ENCODE assay signal across 8 cellular contexts in the genomic region with DNA sequence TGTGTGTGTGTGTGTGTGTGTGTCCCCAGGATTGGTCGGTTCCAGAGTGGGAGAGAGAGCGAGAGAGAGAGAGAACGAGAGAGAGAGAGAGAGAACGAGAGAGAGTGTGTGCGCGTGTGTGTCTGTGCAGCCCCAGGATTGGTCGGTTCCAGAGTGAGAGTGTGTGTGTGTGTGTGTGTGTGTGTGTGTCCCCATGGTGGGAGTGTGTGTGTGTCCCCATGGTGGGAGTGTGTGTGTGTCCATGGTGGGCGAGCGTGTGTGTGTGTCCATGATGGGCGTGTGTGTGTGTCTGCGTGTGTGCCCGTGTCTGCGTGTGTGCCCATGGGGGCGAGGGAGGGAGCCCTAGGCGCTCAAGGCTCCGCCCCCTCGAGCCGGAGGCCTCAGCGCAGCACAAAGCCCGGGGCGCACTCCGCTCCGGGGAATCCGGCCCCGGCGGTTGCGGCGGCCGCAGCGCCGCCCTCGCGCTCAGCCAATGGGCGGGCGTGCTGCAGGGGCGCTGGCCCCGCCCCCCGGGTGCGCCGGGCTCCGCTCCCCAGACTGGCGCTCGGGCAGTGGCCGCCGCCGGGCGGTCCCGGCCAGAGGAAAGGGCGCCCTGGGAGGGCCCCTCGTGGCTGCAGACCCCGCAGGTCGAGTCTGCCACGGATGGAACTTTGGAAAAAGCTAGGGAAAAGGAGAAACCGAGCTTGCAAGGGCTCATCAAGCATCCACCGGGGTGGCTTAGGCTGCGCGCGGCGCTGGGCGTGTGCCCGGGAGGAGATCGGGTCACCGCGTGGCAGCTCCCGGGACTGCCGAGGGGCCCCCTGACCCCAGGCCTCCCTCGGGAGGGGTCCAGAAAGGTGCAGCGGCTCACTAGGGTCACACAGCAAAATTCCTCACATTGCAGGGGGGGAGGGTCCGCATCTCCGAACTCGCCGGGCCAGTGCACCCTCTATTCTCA.
DNase-seq lines count a peak whose midpoint lies in the region; ATAC-seq and TF ChIP-seq lines count a peak whose summit lies in the region.

No MANE protein-coding gene starts in this region.

- peak; percentile 77 for ATAC-seq in activated naive CD8-positive, alpha-beta T cell treated with anti-CD3 and anti-CD28 coated beads, Interleukin-2, amount 50 U/mL, for 24 hours

- POLR2A ChIA-PET in HEK293T (lab: Yijun Ruan, JAX): interaction anchor here (1.0 kb wide), 1 partner anchor 96 kb away, joined by 9 read pairs; a partner anchor contains a TSS

- H3K79me2 ChIP-seq in SU-DHL-6 (ENCODE audit: insufficient read depth, low read length) (peaks cover 50% of the 10 kb centered on the region), parathyroid adenoma (no peaks in the 10 kb centered on the region)

- H3K4me3 Mint-ChIP-seq in activated naive CD8-positive, alpha-beta T cell treated with anti-CD3 and anti-CD28 coated beads, Interleukin-2, amount 50 U/mL, for 24 hours: peak overlapping the region; percentile 74

- H3K36me3 ChIP-seq in SU-DHL-6 (ENCODE audit: low read length): no peaks in the 10 kb centered on the region
- H3K36me3 ChIP-seq in parathyroid adenoma (ENCODE audit: control insufficient read depth, insufficient read depth, low read length): no peaks in the 10 kb centered on the region
- no peaks in the 10 kb centered on the region for H3K36me3 ChIP-seq in tibial artery

- H3K27me3 ChIP-seq in SU-DHL-6 (ENCODE audit: low read length) (no peaks in the 10 kb centered on the region), parathyroid adenoma (ENCODE audit: control insufficient read depth, insufficient read depth, low read length) (no peaks in the 10 kb centered on the region), tibial artery (no peaks in the 10 kb centered on the region)

- peaks cover 33% of the 10 kb centered on the region for H3K4me1 Mint-ChIP-seq in activated naive CD8-positive, alpha-beta T cell treated with anti-CD3 and anti-CD28 coated beads, Interleukin-2, amount 50 U/mL, for 24 hours

- H3K9me3 ChIP-seq in SU-DHL-6 (ENCODE audit: insufficient read depth, low read length): no peaks in the 10 kb centered on the region
- H3K9me3 ChIP-seq in parathyroid adenoma (ENCODE audit: control insufficient read depth, low read length): no peaks in the 10 kb centered on the region
- H3K9me3 ChIP-seq in tibial artery: no peaks in the 10 kb centered on the region

- TF ChIP-seq POLR2A in GM10847 (IDR thresholded peaks at IDR 0.05; ENCODE audit: extremely low read depth, insufficient read length): peak; percentile 25

- H3K9me2 ChIP-seq in SU-DHL-6 (replicated peaks; ENCODE audit: insufficient read depth, low read length): no peaks in the 10 kb centered on the region

- DNase-seq in HEK293T (ENCODE audit: extremely low spot score) (peak; percentile 94), MV-4-11 (lab: John Stamatoyannopoulos, UW) (peak; percentile 94), cardiac septum (ENCODE audit: low spot score) (peak; percentile 94), tibial artery (peak; percentile 93 to 97)
- DNase-seq in activated naive CD8-positive, alpha-beta T cell treated with anti-CD3 and anti-CD28 coated beads, Interleukin-2, amount 50 U/mL, for 24 hours: peak; percentile 88

- no peak for TF ChIP-seq CTCF in SU-DHL-6 (IDR thresholded peaks at IDR 0.05; ENCODE audit: insufficient read depth, low read length, poor library complexity, severe bottlenecking)
- peak; percentile 6 for TF ChIP-seq CTCF in parathyroid adenoma (IDR thresholded peaks at IDR 0.05)
- peak; percentile 24 to 39 for TF ChIP-seq CTCF in tibial artery (IDR thresholded peaks at IDR 0.05)

- intact Hi-C loops in cardiac septum (cut with DNase I) (loop anchor here (1.0 to 5.0 kb wide), 2 partner anchors 41 to 96 kb away; a partner anchor contains a TSS), tibial artery (cut with DNase I; ENCODE audit: low total_unique reads) (loop anchor here (1.0 to 5.0 kb wide), 3 partner anchors 41 to 96 kb away; a partner anchor contains a TSS)

- H4K20me1 ChIP-seq in SU-DHL-6 (ENCODE audit: low read depth, low read length): no peaks in the 10 kb centered on the region

- H3K9ac ChIP-seq in SU-DHL-6 (ENCODE audit: low read length) (peak overlapping the region; percentile 85), parathyroid adenoma (no peak overlapping the region)

- H3K4me3 ChIP-seq in SU-DHL-6 (ENCODE audit: insufficient read depth, low read length, poor library complexity, severe bottlenecking) (peak overlapping the region; percentile 69), parathyroid adenoma (ENCODE audit: low read depth, low read length) (peak overlapping the region; percentile 53), tibial artery (peak overlapping the region; percentile 67 to 75)

- CTCF ChIA-PET in HEK293T (lab: Yijun Ruan, JAX): interaction anchor here (0.9 kb wide), 1 partner anchor 79 kb away, joined by 3 read pairs; no protein-coding TSS in a partner anchor

- H3K4me1 ChIP-seq in parathyroid adenoma (no peaks in the 10 kb centered on the region), tibial artery (peaks cover 0 to 22% (median 10%) of the 10 kb centered on the region in 4 donors)

- H3F3A ChIP-seq in SU-DHL-6 (ENCODE audit: insufficient read depth): peaks cover 47% of the 10 kb centered on the region

- peak overlapping the region; percentile 84 for H3K27ac Mint-ChIP-seq in activated naive CD8-positive, alpha-beta T cell treated with anti-CD3 and anti-CD28 coated beads, Interleukin-2, amount 50 U/mL, for 24 hours

- H3K27me3 Mint-ChIP-seq in activated naive CD8-positive, alpha-beta T cell treated with anti-CD3 and anti-CD28 coated beads, Interleukin-2, amount 50 U/mL, for 24 hours: peaks cover 31% of the 10 kb centered on the region

- H2AFZ ChIP-seq in SU-DHL-6 (ENCODE audit: low read depth, low read length, severe bottlenecking) (peak overlapping the region; percentile 47), parathyroid adenoma (peak overlapping the region; percentile 93)

- H3K27ac ChIP-seq in SU-DHL-6 (ENCODE audit: low read depth, low read length) (peak overlapping the region; percentile 62), parathyroid adenoma (peak overlapping the region; percentile 77), tibial artery (peak overlapping the region; percentile 91 to 96)

- H3K4me2 ChIP-seq in SU-DHL-6 (ENCODE audit: low read depth, low read length, poor library complexity, severe bottlenecking) (peak overlapping the region; percentile 90), parathyroid adenoma (ENCODE audit: low read length) (peak overlapping the region; percentile 89)

- H3K36me3 Mint-ChIP-seq in activated naive CD8-positive, alpha-beta T cell treated with anti-CD3 and anti-CD28 coated beads, Interleukin-2, amount 50 U/mL, for 24 hours (ENCODE audit: low read depth): no peaks in the 10 kb centered on the region

- H3K9me3 Mint-ChIP-seq in activated naive CD8-positive, alpha-beta T cell treated with anti-CD3 and anti-CD28 coated beads, Interleukin-2, amount 50 U/mL, for 24 hours: no peaks in the 10 kb centered on the region

TF ChIP-seq in HEK293T, 16 proteins besides CTCF, POLR2A, EP300 and RAD21:
- TF ChIP-seq, protein P1, sequence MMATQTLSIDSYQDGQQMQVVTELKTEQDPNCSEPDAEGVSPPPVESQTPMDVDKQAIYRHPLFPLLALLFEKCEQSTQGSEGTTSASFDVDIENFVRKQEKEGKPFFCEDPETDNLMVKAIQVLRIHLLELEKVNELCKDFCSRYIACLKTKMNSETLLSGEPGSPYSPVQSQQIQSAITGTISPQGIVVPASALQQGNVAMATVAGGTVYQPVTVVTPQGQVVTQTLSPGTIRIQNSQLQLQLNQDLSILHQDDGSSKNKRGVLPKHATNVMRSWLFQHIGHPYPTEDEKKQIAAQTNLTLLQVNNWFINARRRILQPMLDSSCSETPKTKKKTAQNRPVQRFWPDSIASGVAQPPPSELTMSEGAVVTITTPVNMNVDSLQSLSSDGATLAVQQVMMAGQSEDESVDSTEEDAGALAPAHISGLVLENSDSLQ (IDR thresholded peaks at IDR 0.05): no peak
- no peak for TF ChIP-seq FOXK2 (IDR thresholded peaks at IDR 0.05)
- peak; percentile 90 for TF ChIP-seq FOXM1 (IDR thresholded peaks at IDR 0.05; ENCODE audit: borderline replicate concordance)
- TF ChIP-seq ARNT (IDR thresholded peaks at IDR 0.05): peak; percentile 51; the same call in 1 of the 2 replicates
- no peak for TF ChIP-seq BHLHE40 (IDR thresholded peaks at IDR 0.05; ENCODE audit: borderline replicate concordance)
- peak; percentile 44; the same call in 1 of the 2 replicates for TF ChIP-seq TARDBP (IDR thresholded peaks at IDR 0.05)
- no peak for TF ChIP-seq SUZ12 (IDR thresholded peaks at IDR 0.05)
- no peak for TF ChIP-seq SP1 (IDR thresholded peaks at IDR 0.05)

Comparison
In these comparisons a context has a peak if more than half of its experiments do, and no peak if none do; other contexts are left out.
1. Peak in every context shown above with its lines: DNase-seq, ATAC-seq, H3K4me3 ChIP-seq and H3K27ac ChIP-seq.